ENCODE assay signal across 30 cellular contexts in the genomic region with DNA sequence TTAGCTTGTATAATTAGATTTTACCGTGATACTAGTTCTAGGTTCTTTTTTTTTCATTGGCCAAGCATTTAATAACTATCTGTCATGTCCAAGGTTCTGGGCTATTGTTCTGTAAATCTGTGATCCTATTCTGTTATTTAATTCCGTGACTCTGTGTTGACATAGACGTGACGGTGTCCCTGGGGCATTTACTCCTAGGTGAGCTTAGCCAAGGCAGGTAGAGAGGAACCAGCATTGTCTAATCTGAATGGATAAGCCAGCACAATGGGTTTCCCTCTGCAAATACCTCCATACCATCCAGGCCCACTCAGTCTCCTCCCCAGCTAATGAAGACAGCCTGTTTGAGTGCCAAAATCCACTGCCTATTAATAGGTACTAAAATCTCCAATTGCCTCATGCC. TPM values are rescaled to one million over a fixed set of nuclear protein-coding genes. Genes with fewer than 3 reads are reported as not detected.
A peak's percentile ranks its signal among the peaks of the same experiment; 100 is the strongest.
DNase-seq lines count a peak whose midpoint lies in the region; ATAC-seq, FAIRE-seq and TF ChIP-seq lines count a peak whose summit lies in the region.
"Had no signal": no experiment of that assay in that cellular context is flagged by ENCODE, and none has a peak within 500 bp of the region (broad histone marks: within the 10 kb centered on the region; RNA-seq: fewer than 3 reads in every experiment).

No MANE protein-coding gene starts in this region.

- no peak overlapping the region for H3K4me3 Mint-ChIP-seq in activated T-cell treated with anti-CD3 and anti-CD28 coated beads, Interleukin-2, amount 50 U/mL, for 72 hours
- H3K4me3 Mint-ChIP-seq: CD4-positive, alpha-beta memory T cell had no signal

- no peaks in the 10 kb centered on the region for H3K9me3 ChIP-seq in small intestine (ENCODE audit: control insufficient read depth, low read depth)
- H3K9me3 ChIP-seq: A549; BLaER1 treated with 17β-estradiol and CSF1 and Interleukin-3, amounts not matched to agents 10 nM and 100 nM had no signal

- peaks cover 6% of the 10 kb centered on the region for H3K27me3 Mint-ChIP-seq in activated T-cell treated with anti-CD3 and anti-CD28 coated beads, Interleukin-2, amount 50 U/mL, for 72 hours (ENCODE audit: low read depth)

- H3K9me3 Mint-ChIP-seq in activated T-cell treated with anti-CD3 and anti-CD28 coated beads, Interleukin-2, amount 50 U/mL, for 72 hours = no peaks in the 10 kb centered on the region

- no peaks in the 10 kb centered on the region for H3K36me3 ChIP-seq in small intestine (ENCODE audit: control insufficient read depth in 2 of 2, insufficient read depth in 2 of 2, low read length in 2 of 2)
- H3K36me3 ChIP-seq: BLaER1 treated with 17β-estradiol and CSF1 and Interleukin-3, amounts not matched to agents 10 nM and 100 nM had no signal

- H3K27ac Mint-ChIP-seq in activated T-cell treated with anti-CD3 and anti-CD28 coated beads, Interleukin-2, amount 50 U/mL, for 72 hours = no peak overlapping the region
- H3K27ac Mint-ChIP-seq: CD4-positive, alpha-beta memory T cell had no signal

- DNase-seq in NCI-H748 (lab: John Stamatoyannopoulos, UW; ENCODE audit: unreplicated experiment) = peak; percentile 15
- DNase-seq in NCI-H748 treated with DMSO at 0.1 percent for 48 hours (lab: John Stamatoyannopoulos, UW) = no peak
- DNase-seq in NCI-H146 treated with DMSO at 0.1 percent for 48 hours (lab: John Stamatoyannopoulos, UW; ENCODE audit: unreplicated experiment) = peak; percentile 37
- DNase-seq in small intestine = no peak
- no peak for DNase-seq in activated T-cell treated with anti-CD3 and anti-CD28 coated beads, Interleukin-2, amount 50 U/mL, for 72 hours
- DNase-seq: AML-193; CD4-positive, alpha-beta memory T cell; COR-L47; DMS53; H7; Karpas-422; NCI-H1092 treated with DMSO at 0.1 percent for 48 hours; NCI-H1436; NCI-H510A; NCI-H774; SHP77 treated with DMSO at 0.1 percent for 48 hours had no signal

- H3K4me1 ChIP-seq in small intestine (ENCODE audit: control insufficient read depth in 2 of 2, insufficient read depth in 1 of 2, low read depth in 1 of 2, low read length in 1 of 2) = peaks cover 0 to 4% of the 10 kb centered on the region in 2 donors

- no peak for TF ChIP-seq CTCF in VCaP (conservative IDR thresholded peaks at IDR 0.05)

- H3K27ac ChIP-seq in VCaP (peak overlapping the region; percentile 45), small intestine (ENCODE audit: low read depth in 1 of 2, low read length in 1 of 2) (no peak overlapping the region)
- H3K27ac ChIP-seq: A549; BLaER1 treated with 17β-estradiol and CSF1 and Interleukin-3, amounts not matched to agents 10 nM and 100 nM; SK-N-MC had no signal

- peaks cover 7% of the 10 kb centered on the region for H3K4me1 Mint-ChIP-seq in activated T-cell treated with anti-CD3 and anti-CD28 coated beads, Interleukin-2, amount 50 U/mL, for 72 hours (ENCODE audit: low read depth)

- no peaks in the 10 kb centered on the region for H3K36me3 Mint-ChIP-seq in activated T-cell treated with anti-CD3 and anti-CD28 coated beads, Interleukin-2, amount 50 U/mL, for 72 hours (ENCODE audit: insufficient read depth in 2 of 2)
- H3K36me3 Mint-ChIP-seq: CD4-positive, alpha-beta memory T cell had no signal

- peak; percentile 17 for ATAC-seq in esophagus mucosa
- ATAC-seq in GM21619 (IDR thresholded peaks at IDR 0.05; ENCODE audit: unreplicated experiment) = no peak
- ATAC-seq in activated T-cell treated with anti-CD3 and anti-CD28 coated beads, Interleukin-2, amount 50 U/mL, for 72 hours (replicated peaks in 1 of 2) = no peak
- ATAC-seq: A549, HepG2, Panc1 had no signal

- no peak for FAIRE-seq in small intestine (lab: Jason Lieb, UNC)
- FAIRE-seq: A549, GM18507, HepG2 had no signal

- H3K27me3 ChIP-seq in small intestine (ENCODE audit: control insufficient read depth in 2 of 2, insufficient read depth in 2 of 2, low read length in 2 of 2) = no peaks in the 10 kb centered on the region
- H3K27me3 ChIP-seq: BLaER1 treated with 17β-estradiol and CSF1 and Interleukin-3, amounts not matched to agents 10 nM and 100 nM had no signal

- H3K4me3 ChIP-seq in small intestine (ENCODE audit: low read depth in 1 of 2, low read length in 2 of 2) = no peak overlapping the region
- H3K4me3 ChIP-seq: A549; BLaER1 treated with 17β-estradiol and CSF1 and Interleukin-3, amounts not matched to agents 10 nM and 100 nM; SK-N-MC had no signal

- 37 to 65% (median 65%) methylated on average over 4 of the region's 4 CpGs for WGBS in small intestine, 3 donors

RNA-seq across cellular contexts. Expression of gene CDSN, which starts 8.9 kb away (rescaled TPM):
- 0.08 TPM for total RNA-seq in esophagus mucosa
- under 1 TPM in 1 of 3 donors, not detected in 2; 0.07 TPM for polyA plus RNA-seq in small intestine
- not detected for total RNA-seq in activated T-cell treated with anti-CD3 and anti-CD28 coated beads, Interleukin-2, amount 50 U/mL, for 72 hours
- total RNA-seq: CD4-positive, alpha-beta memory T cell; Daoy; G401; H7; HepG2; M059J; T-helper 1 cell treated with Interleukin-12 subunit alpha and Interleukin-12 subunit beta and Interleukin-4 antibody, amounts not matched to agents 30 ng/mL and 1 ng/mL, for 36 hours had no signal
- polyA plus RNA-seq: A549; CD4-positive, alpha-beta memory T cell; HepG2 had no signal

RNA-seq across cellular contexts. Expression of gene PSORS1C2, which starts 9.7 kb away (rescaled TPM):
- total RNA-seq in esophagus mucosa = 0.40 TPM
- not detected for polyA plus RNA-seq in small intestine
- total RNA-seq in activated T-cell treated with anti-CD3 and anti-CD28 coated beads, Interleukin-2, amount 50 U/mL, for 72 hours = not detected
- total RNA-seq: CD4-positive, alpha-beta memory T cell; Daoy; G401; HepG2; HT-29; M059J; T-helper 1 cell treated with Interleukin-12 subunit alpha and Interleukin-12 subunit beta and Interleukin-4 antibody, amounts not matched to agents 30 ng/mL and 1 ng/mL, for 36 hours had no signal
- polyA plus RNA-seq: CD4-positive, alpha-beta memory T cell; HepG2 had no signal

RNA-seq across cellular contexts. Expression of gene PSORS1C1, which starts 14.5 kb away (rescaled TPM):
- total RNA-seq in esophagus mucosa = 0.20 TPM
- 10 to 100 TPM in 2 of 3 donors, 1 to 10 TPM in 1; 7.8 to 40.5 (median 31.3) TPM for polyA plus RNA-seq in small intestine
- under 1 TPM in 1 of 2 donors, not detected in 1; 0.67 TPM for total RNA-seq in activated T-cell treated with anti-CD3 and anti-CD28 coated beads, Interleukin-2, amount 50 U/mL, for 72 hours
- total RNA-seq: CD4-positive, alpha-beta memory T cell; G401; T-helper 1 cell treated with Interleukin-12 subunit alpha and Interleukin-12 subunit beta and Interleukin-4 antibody, amounts not matched to agents 30 ng/mL and 1 ng/mL, for 36 hours had no signal

RNA-seq across cellular contexts. Expression of gene C6orf15, which starts 16.8 kb away (rescaled TPM):
- total RNA-seq in esophagus mucosa = not detected
- polyA plus RNA-seq in small intestine = not detected
- not detected for total RNA-seq in activated T-cell treated with anti-CD3 and anti-CD28 coated beads, Interleukin-2, amount 50 U/mL, for 72 hours
- total RNA-seq: CD4-positive, alpha-beta memory T cell; Daoy; G401; H7; HepG2; M059J; T-helper 1 cell treated with Interleukin-12 subunit alpha and Interleukin-12 subunit beta and Interleukin-4 antibody, amounts not matched to agents 30 ng/mL and 1 ng/mL, for 36 hours had no signal
- polyA plus RNA-seq: A549; CD4-positive, alpha-beta memory T cell; HepG2 had no signal

RNA-seq across cellular contexts. Expression of gene CCHCR1, which starts 28.5 kb away (rescaled TPM):
- 11.1 TPM for total RNA-seq in esophagus mucosa
- polyA plus RNA-seq in small intestine = 10 to 100 TPM; 13.2 to 29.0 (median 15.0) TPM
- 10 to 100 TPM; 47.5 to 64.2 TPM for total RNA-seq in activated T-cell treated with anti-CD3 and anti-CD28 coated beads, Interleukin-2, amount 50 U/mL, for 72 hours

Comparison
In these comparisons a context has a peak if more than half of its experiments do, and no peak if none do; other contexts are left out.
1. DNase-seq: peak in NCI-H748 (single experiment) and NCI-H146 treated with DMSO at 0.1 percent for 48 hours (single experiment); none in NCI-H748 treated with DMSO at 0.1 percent for 48 hours (single experiment), small intestine (single experiment) and activated T-cell treated with anti-CD3 and anti-CD28 coated beads, Interleukin-2, amount 50 U/mL, for 72 hours (0 of 2).